Comparison of ENCODE assay signal across 12 cellular contexts in genomic region chr7:140698477-140698876, GRCh38. TPM values are rescaled to one million over a fixed set of nuclear protein-coding genes. Genes with fewer than 3 reads are reported as not detected.
DNase-seq lines count a peak whose midpoint lies in the region; ATAC-seq and TF ChIP-seq lines count a peak whose summit lies in the region.
"Had no signal": no experiment of that assay in that cellular context is flagged by ENCODE, and none has a peak within 500 bp of the region (broad histone marks: within the 10 kb centered on the region; RNA-seq: fewer than 3 reads in every experiment).

No MANE protein-coding gene starts in this region.

- no peaks in the 10 kb centered on the region for H3K27me3 Mint-ChIP-seq in activated CD4-positive, alpha-beta T cell treated with anti-CD3 and anti-CD28 coated beads for 36 hours
- H3K27me3 Mint-ChIP-seq in chondrocyte (ENCODE audit: low read depth): no peaks in the 10 kb centered on the region

- intact Hi-C loops in activated CD4-positive, alpha-beta T cell treated with anti-CD3 and anti-CD28 coated beads for 36 hours (cut with DNase I, micrococcal nuclease): no loop called here
- intact Hi-C loops in mucosa of descending colon (cut with DNase I, micrococcal nuclease): no loop called here

- peaks cover 27% of the 10 kb centered on the region for H3K4me1 Mint-ChIP-seq in activated CD4-positive, alpha-beta T cell treated with anti-CD3 and anti-CD28 coated beads for 36 hours
- peaks cover 38% of the 10 kb centered on the region for H3K4me1 Mint-ChIP-seq in chondrocyte (ENCODE audit: low read depth)

- H3K36me3 ChIP-seq in osteoblast (ENCODE audit: insufficient read depth, low read length) (peaks cover 17% of the 10 kb centered on the region), mucosa of descending colon (ENCODE audit: low read depth) (no peaks in the 10 kb centered on the region)

- TF ChIP-seq CTCF in NB4 (IDR thresholded peaks at IDR 0.05; ENCODE audit: low read depth, low read length) (no peak), chondrocyte (IDR thresholded peaks at IDR 0.05) (no peak), osteoblast (IDR thresholded peaks at IDR 0.05; ENCODE audit: extremely low read depth, low read depth, low read length) (no peak), GM10266 (IDR thresholded peaks at IDR 0.05; ENCODE audit: control insufficient read depth, insufficient read depth, low read depth, missing control alignments) (no peak), mucosa of descending colon (IDR thresholded peaks at IDR 0.05) (no peak)

- CTCF ChIA-PET in activated CD4-positive, alpha-beta T cell treated with anti-CD3 and anti-CD28 coated beads for 36 hours (lab: Charles Lee): interaction anchor here (0.9 kb wide), 1 partner anchor 225 kb away, joined by 3 read pairs; no protein-coding TSS in a partner anchor

- peaks cover 21% of the 10 kb centered on the region for H3K36me3 Mint-ChIP-seq in activated CD4-positive, alpha-beta T cell treated with anti-CD3 and anti-CD28 coated beads for 36 hours (ENCODE audit: low read depth)
- peaks cover 3% of the 10 kb centered on the region for H3K36me3 Mint-ChIP-seq in chondrocyte (ENCODE audit: low read depth)

- H3K27me3 ChIP-seq in osteoblast (ENCODE audit: insufficient read depth, low read length): no peaks in the 10 kb centered on the region
- H3K27me3 ChIP-seq: heart left ventricle had no signal

- no peak overlapping the region for H2AFZ ChIP-seq in osteoblast (ENCODE audit: low read length)

- H3K4me2 ChIP-seq in osteoblast (ENCODE audit: insufficient read depth, low read length): peak overlapping the region; percentile 96

- no peaks in the 10 kb centered on the region for H3K9me3 ChIP-seq in osteoblast (ENCODE audit: low read depth, low read length)
- no peaks in the 10 kb centered on the region for H3K9me3 ChIP-seq in mucosa of descending colon
- H3K9me3 ChIP-seq: heart left ventricle had no signal

- peaks cover 67% of the 10 kb centered on the region for H3K79me2 ChIP-seq in osteoblast (ENCODE audit: insufficient read depth, low read length)

- TF ChIP-seq POLR2A in NB4 (IDR thresholded peaks at IDR 0.05; ENCODE audit: extremely low read depth, insufficient read length): no peak

- H3K27ac ChIP-seq in osteoblast (ENCODE audit: low read depth, low read length): no peak overlapping the region
- H3K27ac ChIP-seq: heart left ventricle had no signal

- peaks cover 17% of the 10 kb centered on the region for H3K4me1 ChIP-seq in osteoblast (ENCODE audit: insufficient read depth, low read length)
- H3K4me1 ChIP-seq in mucosa of descending colon (ENCODE audit: low read depth): peaks cover 20% of the 10 kb centered on the region

- POLR2A ChIA-PET in activated CD4-positive, alpha-beta T cell treated with anti-CD3 and anti-CD28 coated beads for 36 hours (lab: Charles Lee): no interaction called here

- H4K20me1 ChIP-seq in osteoblast (ENCODE audit: insufficient read depth, low read length): peaks cover 23% of the 10 kb centered on the region

- peak overlapping the region; percentile 90 for H3K4me3 Mint-ChIP-seq in activated CD4-positive, alpha-beta T cell treated with anti-CD3 and anti-CD28 coated beads for 36 hours
- peak overlapping the region; percentile 99 for H3K4me3 Mint-ChIP-seq in chondrocyte (ENCODE audit: unreplicated experiment)

- no peaks in the 10 kb centered on the region for H3K9me3 Mint-ChIP-seq in activated CD4-positive, alpha-beta T cell treated with anti-CD3 and anti-CD28 coated beads for 36 hours (ENCODE audit: low read depth)
- no peaks in the 10 kb centered on the region for H3K9me3 Mint-ChIP-seq in chondrocyte (ENCODE audit: low read depth)

- DNase-seq in activated CD4-positive, alpha-beta T cell treated with anti-CD3 and anti-CD28 coated beads for 36 hours: no peak
- DNase-seq in activated CD4-positive, alpha-beta T cell treated with anti-CD3 and anti-CD28 coated beads, Interleukin-2, amount 50 U/mL, for 48 hours: no peak
- DNase-seq in NB4 (ENCODE audit: low read depth) (no peak), chondrocyte (ENCODE audit: low spot score) (no peak), osteoblast (ENCODE audit: insufficient read length, low spot score, missing footprints) (no peak), NCI-H226 (no peak), GM10266 (ENCODE audit: extremely low spot score) (no peak), mucosa of descending colon (no peak)
- DNase-seq: central memory CD4-positive, alpha-beta T cell; MV-4-11; RPMI8226 had no signal

- no peak for ATAC-seq in activated CD4-positive, alpha-beta T cell treated with anti-CD3 and anti-CD28 coated beads for 36 hours
- ATAC-seq in mucosa of descending colon: no peak
- ATAC-seq: heart left ventricle had no signal

- H3K4me3 ChIP-seq in NB4 (ENCODE audit: low read depth, low read length) (peak overlapping the region; percentile 95), osteoblast (ENCODE audit: insufficient read depth, low read length) (no peak overlapping the region), mucosa of descending colon (no peak overlapping the region)

- peak overlapping the region; percentile 0 for H3K27ac Mint-ChIP-seq in activated CD4-positive, alpha-beta T cell treated with anti-CD3 and anti-CD28 coated beads for 36 hours
- H3K27ac Mint-ChIP-seq in chondrocyte (ENCODE audit: unreplicated experiment): no peak overlapping the region

RNA-seq across cellular contexts. Expression of gene NDUFB2, which starts 2.0 kb away (rescaled TPM):
- 100 to 1,000 TPM in 1 of 2 experiments, 10 to 100 TPM in 1; 83.8 to 162 TPM for total RNA-seq in activated CD4-positive, alpha-beta T cell treated with anti-CD3 and anti-CD28 coated beads for 36 hours
- total RNA-seq in chondrocyte (186 to 198 TPM (median 193 TPM) in 3 replicates), osteoblast (56.5 and 66.3 TPM in 2 replicates), mucosa of descending colon (100 to 1,000 TPM; 209 to 226 (median 210) TPM)

RNA-seq across cellular contexts. Expression of gene ADCK2, which starts 25.7 kb away (rescaled TPM):
- total RNA-seq in activated CD4-positive, alpha-beta T cell treated with anti-CD3 and anti-CD28 coated beads for 36 hours: 10 to 100 TPM; 16.5 to 25.7 TPM
- total RNA-seq in chondrocyte (23.6 to 28.0 TPM (median 26.9 TPM) in 3 replicates), osteoblast (25.3 and 28.6 TPM in 2 replicates), mucosa of descending colon (10 to 100 TPM; 23.2 to 29.4 (median 27.6) TPM)

RNA-seq across cellular contexts. Expression of gene DENND2A, which starts 57.9 kb away (rescaled TPM):
- not detected for total RNA-seq in activated CD4-positive, alpha-beta T cell treated with anti-CD3 and anti-CD28 coated beads for 36 hours
- total RNA-seq in chondrocyte: 6.5 to 16.3 TPM (median 16.0 TPM) in 3 replicates
- total RNA-seq in osteoblast: 0.36 and 0.59 TPM in 2 replicates
- 10 to 100 TPM in 2 of 3 donors, 1 to 10 TPM in 1; 8.4 to 17.7 (median 10.1) TPM for total RNA-seq in mucosa of descending colon
